27 cellular contexts compared by ENCODE assay signal in genomic region chr15:40295870-40296560, GRCh38. TPM values are rescaled to one million over a fixed set of nuclear protein-coding genes. Genes with fewer than 3 reads are reported as not detected.
DNase-seq lines count a peak whose midpoint lies in the region; ATAC-seq and TF ChIP-seq lines count a peak whose summit lies in the region.
"Had no signal": no experiment of that assay in that cellular context is flagged by ENCODE, and none has a peak within 500 bp of the region (broad histone marks: within the 10 kb centered on the region; RNA-seq: fewer than 3 reads in every experiment).

No MANE protein-coding gene starts in this region.

- TF ChIP-seq POLR2A in gastroesophageal sphincter (IDR thresholded peaks at IDR 0.05), result no peak

- peak; percentile 28 for ATAC-seq in gastroesophageal sphincter
- ATAC-seq in HG03460 (IDR thresholded peaks at IDR 0.05; ENCODE audit: unreplicated experiment), result no peak
- ATAC-seq: activated T-cell treated with anti-CD3 and anti-CD28 coated beads, Interleukin-2, amount 50 U/mL, for 72 hours; CD8-positive, alpha-beta T cell had no signal

- H2AFZ ChIP-seq in neural progenitor cell (replicated peaks), result no peak overlapping the region

- H3K9me3 Mint-ChIP-seq in neural progenitor cell, result peaks cover 17% of the 10 kb centered on the region
- H3K9me3 Mint-ChIP-seq: stimulated activated naive CD8-positive, alpha-beta T cell treated with anti-CD3 and anti-CD28 coated beads, Interleukin-15, Interleukin-2, amounts not matched to agents 100 ng/mL and 50 ng/mL, for 24 hours had no signal

- DNase-seq in NCI-H82 (lab: John Stamatoyannopoulos, UW) (peak; percentile 16), NCI-H82 treated with DMSO at 0.1 percent for 48 hours (lab: John Stamatoyannopoulos, UW; ENCODE audit: unreplicated experiment) (no peak), neural progenitor cell (ENCODE audit: low spot score) (no peak), DMS79 (lab: John Stamatoyannopoulos, UW) (no peak), GDM1 (lab: John Stamatoyannopoulos, UW) (no peak)
- DNase-seq in activated CD4-positive, alpha-beta T cell treated with anti-CD3 and anti-CD28 coated beads for 1 hour, result no peak
- DNase-seq: activated CD4-positive, alpha-beta T cell treated with anti-CD3 and anti-CD28 coated beads, Interleukin-2, amount 10 ng/mL, durations not matched to agents 7 days and 5 days; activated naive CD4-positive, alpha-beta T cell treated with anti-CD3 and anti-CD28 coated beads for 36 hours; activated T-cell treated with anti-CD3 and anti-CD28 coated beads, Interleukin-2, amount 50 U/mL, for 72 hours; amniotic stem cell; CD8-positive, alpha-beta T cell; H9; Karpas-422; mesenchymal stem cell; NCI-H510A; NK-92 treated with Interleukin-12 subunit alpha and Interleukin-12 subunit beta, amount 100 ng/mL, for 24 hours; retina; T-helper 1 cell; tibial artery had no signal

- peaks cover 21% of the 10 kb centered on the region for H3K27me3 Mint-ChIP-seq in neural progenitor cell (ENCODE audit: insufficient read depth, low read depth)
- H3K27me3 Mint-ChIP-seq: activated CD4-positive, alpha-beta T cell treated with anti-CD3 and anti-CD28 coated beads, Interleukin-2, amount 10 ng/mL, durations not matched to agents 7 days and 5 days; stimulated activated naive CD8-positive, alpha-beta T cell treated with anti-CD3 and anti-CD28 coated beads, Interleukin-15, Interleukin-2, amounts not matched to agents 100 ng/mL and 50 ng/mL, for 24 hours had no signal

- no peak for TF ChIP-seq CTCF in gastroesophageal sphincter (IDR thresholded peaks at IDR 0.05)
- no peak for TF ChIP-seq CTCF in neural progenitor cell (IDR thresholded peaks at IDR 0.05)

- peaks cover 62% of the 10 kb centered on the region for H3K4me1 Mint-ChIP-seq in neural progenitor cell

- peaks cover 4% of the 10 kb centered on the region for H3F3A ChIP-seq in neural progenitor cell (ENCODE audit: low read depth)

- no peaks in the 10 kb centered on the region for H3K79me2 ChIP-seq in neural progenitor cell (ENCODE audit: low read depth)

- H3K27ac Mint-ChIP-seq in neural progenitor cell, result peak overlapping the region; percentile 85
- H3K27ac Mint-ChIP-seq: activated CD4-positive, alpha-beta T cell treated with anti-CD3 and anti-CD28 coated beads, Interleukin-2, amount 10 ng/mL, durations not matched to agents 7 days and 5 days; activated naive CD4-positive, alpha-beta T cell treated with anti-CD3 and anti-CD28 coated beads for 36 hours; CD8-positive, alpha-beta T cell; H9; stimulated activated naive CD8-positive, alpha-beta T cell treated with anti-CD3 and anti-CD28 coated beads, Interleukin-15, Interleukin-2, amounts not matched to agents 100 ng/mL and 50 ng/mL, for 24 hours had no signal

- no peak overlapping the region for H3K4me3 Mint-ChIP-seq in neural progenitor cell
- H3K4me3 Mint-ChIP-seq: activated CD4-positive, alpha-beta T cell treated with anti-CD3 and anti-CD28 coated beads, Interleukin-2, amount 10 ng/mL, durations not matched to agents 7 days and 5 days; activated naive CD4-positive, alpha-beta T cell treated with anti-CD3 and anti-CD28 coated beads for 36 hours; activated T-cell treated with anti-CD3 and anti-CD28 coated beads, Interleukin-2, amount 50 U/mL, for 72 hours; CD8-positive, alpha-beta T cell; stimulated activated naive CD8-positive, alpha-beta T cell treated with anti-CD3 and anti-CD28 coated beads, Interleukin-15, Interleukin-2, amounts not matched to agents 100 ng/mL and 50 ng/mL, for 24 hours had no signal

- no peak overlapping the region for H3K9ac ChIP-seq in neural progenitor cell

- H3K36me3 ChIP-seq in gastroesophageal sphincter (peaks cover 0 to 6% of the 10 kb centered on the region in 2 donors), neural progenitor cell (no peaks in the 10 kb centered on the region)
- H3K36me3 ChIP-seq: tibial artery had no signal

- H3K4me1 ChIP-seq in gastroesophageal sphincter (peaks cover 0 to 17% (median 6%) of the 10 kb centered on the region in 3 donors), neural progenitor cell (peaks cover 19% of the 10 kb centered on the region)

- H3K27me3 ChIP-seq in gastroesophageal sphincter (no peaks in the 10 kb centered on the region), neural progenitor cell (peaks cover 29% of the 10 kb centered on the region)
- H3K27me3 ChIP-seq: SJSA1 had no signal

- H3K4me2 ChIP-seq in neural progenitor cell, result no peak overlapping the region

- no peak overlapping the region for H3K4me3 ChIP-seq in gastroesophageal sphincter
- H3K4me3 ChIP-seq in neural progenitor cell, result no peak overlapping the region
- H3K4me3 ChIP-seq: SJSA1, tibial artery had no signal

- 40 to 47% methylated on average over 3 to 4 of the region's 12 CpGs for WGBS in gastroesophageal sphincter (ENCODE audit: low coverage in 1 of 2), 2 donors

- H3K9me3 ChIP-seq in gastroesophageal sphincter (peaks cover 0 to 22% (median 0%) of the 10 kb centered on the region in 3 donors), neural progenitor cell (ENCODE audit: low read depth) (peaks cover 5% of the 10 kb centered on the region)

- no peak for TF ChIP-seq EP300 in gastroesophageal sphincter (IDR thresholded peaks at IDR 0.05)

- H4K20me1 ChIP-seq in neural progenitor cell (ENCODE audit: low read depth), result no peaks in the 10 kb centered on the region

- H3K36me3 Mint-ChIP-seq in neural progenitor cell, result peaks cover 5% of the 10 kb centered on the region

- H3K27ac ChIP-seq in gastroesophageal sphincter (no peak overlapping the region), neural progenitor cell (no peak overlapping the region)
- H3K27ac ChIP-seq: 22Rv1, SJSA1, tibial artery had no signal

RNA-seq across cellular contexts. Expression of gene PLCB2, which starts 11.7 kb away (rescaled TPM):
- 10 to 100 TPM in 2 of 4 donors, 1 to 10 TPM in 2; 1.5 to 13.5 (median 8.8) TPM for total RNA-seq in gastroesophageal sphincter
- total RNA-seq in neural progenitor cell (ENCODE audit: low replicate concordance), result 0.56 and 2.1 TPM in 2 replicates
- total RNA-seq: dermis microvascular lymphatic vessel endothelial cell had no signal

RNA-seq across cellular contexts. Expression of gene ANKRD63, which starts 13.2 kb away (rescaled TPM):
- total RNA-seq in gastroesophageal sphincter (1 to 10 TPM in 1 of 4 donors, not detected in 3; 1.6 TPM), neural progenitor cell (ENCODE audit: low replicate concordance) (not detected in 2 replicates)
- total RNA-seq: activated naive CD4-positive, alpha-beta T cell treated with anti-CD3 and anti-CD28 coated beads for 36 hours; activated T-cell treated with anti-CD3 and anti-CD28 coated beads, Interleukin-2, amount 50 U/mL, for 72 hours; CD8-positive, alpha-beta T cell; dermis microvascular lymphatic vessel endothelial cell; omental fat pad had no signal

RNA-seq across cellular contexts. Expression of gene INAFM2, which starts 27.5 kb away (rescaled TPM):
- total RNA-seq in gastroesophageal sphincter (10 to 100 TPM; 27.3 to 66.6 (median 37.5) TPM), neural progenitor cell (ENCODE audit: low replicate concordance) (11.5 and 18.2 TPM in 2 replicates)

RNA-seq across cellular contexts. Expression of gene CCDC9B, which starts 44.7 kb away (rescaled TPM):
- total RNA-seq in gastroesophageal sphincter, result 100 to 1,000 TPM in 1 of 4 donors, 10 to 100 TPM in 3; 28.0 to 105 (median 66.7) TPM
- 0.25 TPM in 1 of 2 replicates, not detected in the other for total RNA-seq in neural progenitor cell (ENCODE audit: low replicate concordance)

RNA-seq across cellular contexts. Expression of gene PHGR1, which starts 54.8 kb away (rescaled TPM):
- not detected for total RNA-seq in gastroesophageal sphincter
- not detected in 2 replicates for total RNA-seq in neural progenitor cell (ENCODE audit: low replicate concordance)
- total RNA-seq: activated CD4-positive, alpha-beta T cell treated with anti-CD3 and anti-CD28 coated beads, Interleukin-2, amount 10 ng/mL, durations not matched to agents 7 days and 5 days; activated naive CD4-positive, alpha-beta T cell treated with anti-CD3 and anti-CD28 coated beads for 36 hours; activated T-cell treated with anti-CD3 and anti-CD28 coated beads, Interleukin-2, amount 50 U/mL, for 72 hours; CD8-positive, alpha-beta T cell; dermis microvascular lymphatic vessel endothelial cell; G401; H9; omental fat pad; SJSA1 had no signal
